ENCODE assay signal across 8 cellular contexts in the genomic region with DNA sequence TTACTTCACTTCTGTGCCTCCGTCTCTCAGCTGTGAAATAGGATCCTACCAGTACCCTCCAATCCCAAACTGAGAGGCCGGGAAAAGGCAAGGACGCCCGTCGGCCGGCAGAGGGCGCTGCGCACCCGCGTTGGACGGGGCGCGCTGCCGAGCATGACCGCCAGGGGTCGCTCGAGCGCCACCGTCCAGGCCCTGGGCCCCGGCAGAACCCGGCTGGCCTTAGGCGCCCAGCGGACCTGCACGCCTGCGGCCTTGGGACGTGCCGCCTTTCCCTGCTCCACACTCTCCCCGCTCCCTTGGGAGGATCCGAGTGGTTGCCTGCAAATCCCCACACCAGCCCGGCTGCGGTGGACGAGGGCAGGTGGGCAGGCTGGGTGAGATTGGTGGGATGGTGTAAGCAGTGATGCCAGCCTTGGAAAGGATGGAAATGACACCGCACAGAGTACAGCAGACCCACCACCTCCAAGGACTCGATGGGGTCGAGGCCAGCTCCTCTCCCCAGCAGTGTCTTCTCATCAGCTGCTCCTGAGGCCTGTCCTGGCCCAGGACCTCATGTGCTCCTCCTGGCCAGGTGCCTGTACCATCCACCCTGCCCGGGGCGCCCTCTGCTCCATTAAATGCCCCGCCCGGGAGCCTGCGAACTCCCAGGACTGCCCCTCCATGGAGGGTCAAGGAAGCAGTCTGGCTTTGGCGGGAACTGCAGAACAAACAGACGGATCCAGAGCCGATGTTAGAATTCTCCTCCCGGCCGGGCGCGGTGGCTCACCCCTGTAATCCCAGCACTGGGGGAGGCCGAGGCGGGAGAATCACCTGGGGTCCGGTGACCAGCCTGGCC. TPM values are rescaled to one million over a fixed set of nuclear protein-coding genes. Genes with fewer than 3 reads are reported as not detected.
A peak's percentile ranks its signal among the peaks of the same experiment; 100 is the strongest.
DNase-seq lines count a peak whose midpoint lies in the region; ATAC-seq, FAIRE-seq and TF ChIP-seq lines count a peak whose summit lies in the region.

No MANE protein-coding gene starts in this region.

- H3K27ac ChIP-seq in colonic mucosa (no peak overlapping the region), HepG2 (ENCODE audit: extremely low read length, insufficient read depth, low read length) (no peak overlapping the region)

- 38% methylated on average over 6 of the region's 50 CpGs for WGBS in HepG2 (ENCODE audit: low lambda C conversion rate)

- no peaks in the 10 kb centered on the region for H3K79me2 ChIP-seq in HepG2 (ENCODE audit: insufficient read depth, low read length)

- peak overlapping the region; percentile 50 for H2AFZ ChIP-seq in HepG2 (ENCODE audit: low read length)

- POLR2A ChIA-PET in HepG2 (lab: Yijun Ruan, JAX): interaction anchor here (0.6 to 1.7 kb wide), 4 partner anchors 297 to 512 kb away, joined by 3 to 5 read pairs (median 4); a partner anchor contains a TSS

- peak; percentile 100 for TF ChIP-seq RAD21 in HepG2 (CRISPR knock-in tag; IDR thresholded peaks at IDR 0.05)

- peak; percentile 39 for FAIRE-seq in HepG2 (lab: Jason Lieb, UNC)

- in situ Hi-C loops in HepG2 (cut with HindIII; ENCODE audit: extremely low pct_ligation_motif_present, low pct_unique_long_range_greater_than_20kb): loop anchor here (5.0 kb wide), 4 partner anchors 297 to 502 kb away; no protein-coding TSS in a partner anchor

- intact Hi-C loops in colonic mucosa (cut with DNase I) (loop anchor here (2.0 to 5.0 kb wide), 3 partner anchors 298 to 502 kb away; no protein-coding TSS in a partner anchor), HepG2 (cut with micrococcal nuclease; ENCODE audit: unreplicated experiment) (loop anchor here (1.0 to 2.0 kb wide), 4 partner anchors 302 to 501 kb away; a partner anchor contains a TSS)

- peak; percentile 68 for ATAC-seq in GM18867 (IDR thresholded peaks at IDR 0.05; ENCODE audit: unreplicated experiment)
- ATAC-seq in HG03066 (IDR thresholded peaks at IDR 0.05; ENCODE audit: low read depth, unreplicated experiment): peak; percentile 50
- peak; percentile 86 for ATAC-seq in HepG2

- H3K27me3 ChIP-seq in colonic mucosa: no peaks in the 10 kb centered on the region
- H3K27me3 ChIP-seq in HepG2 (ENCODE audit: control insufficient read depth in 1 of 2, insufficient read depth in 2 of 2, low read length in 2 of 2): peaks cover 1 to 7% of the 10 kb centered on the region in 2 experiments; a peak in 2 of 5 replicates

- H3K4me3 ChIP-seq in colonic mucosa: no peak overlapping the region
- peak overlapping the region; percentile 36 to 72 (median 48) for H3K4me3 ChIP-seq in HepG2 (replicated peaks in 1 of 3; ENCODE audit: insufficient read depth in 1 of 3, low read depth in 2 of 3, low read length in 3 of 3)

- H3K9me3 ChIP-seq in colonic mucosa: no peaks in the 10 kb centered on the region
- no peaks in the 10 kb centered on the region for H3K9me3 ChIP-seq in HepG2 (ENCODE audit: low read length)

- peak overlapping the region; percentile 30 to 60 for H3K9ac ChIP-seq in colonic mucosa (ENCODE audit: low read depth in 2 of 2, low read length in 2 of 2)
- no peak overlapping the region for H3K9ac ChIP-seq in HepG2 (ENCODE audit: insufficient read depth, low read depth, low read length)

- no peaks in the 10 kb centered on the region for H3K36me3 ChIP-seq in colonic mucosa
- no peaks in the 10 kb centered on the region for H3K36me3 ChIP-seq in HepG2 (replicated peaks in 1 of 2; ENCODE audit: control insufficient read depth in 1 of 2, insufficient read depth in 2 of 2, low read length in 2 of 2)

- CTCF ChIA-PET in HepG2 (lab: Yijun Ruan, JAX; ENCODE audit: low intra/inter-chr PET ratio, low total read pairs): interaction anchor here (0.5 to 3.8 kb wide), 22 partner anchors 10 to 942 kb away, joined by 3 to 65 read pairs (median 4); a partner anchor contains a TSS

- no peaks in the 10 kb centered on the region for H4K20me1 ChIP-seq in HepG2 (ENCODE audit: insufficient read depth, low read length)

- H3K4me1 ChIP-seq in colonic mucosa (no peaks in the 10 kb centered on the region), HepG2 (ENCODE audit: insufficient read depth, low read length) (peaks cover 42% of the 10 kb centered on the region)

- peak overlapping the region; percentile 91 for H3K4me2 ChIP-seq in HepG2 (ENCODE audit: low read depth, low read length)

- BruUV-seq in HepG2 (replicated peaks; lab: Mats Ljungman, UMichigan): no TSS peak

- DNase-seq in AG08395 (ENCODE audit: low spot score) (peak; percentile 83), NCI-H2196 (lab: John Stamatoyannopoulos, UW; ENCODE audit: unreplicated experiment) (peak; percentile 78), colonic mucosa (peak; percentile 58), HepG2 (ENCODE audit: low spot score) (peak; percentile 54)
- DNase-seq in activated CD4-positive, alpha-beta T cell treated with anti-CD3 and anti-CD28 coated beads for 48 hours: peak; percentile 71
- DNase-seq in stimulated activated CD4-positive, alpha-beta T cell treated with anti-CD3 and anti-CD28 coated beads, Interleukin-4, amount 100 ng/mL, for 4 hours: peak; percentile 34 to 69

- TF ChIP-seq EP300 in HepG2 (IDR thresholded peaks at IDR 0.05; ENCODE audit: low read depth in 2 of 2, low read length in 2 of 2) (peak in 1 of 2 experiments; percentile 32; a peak in 1 of 4 replicates), HepG2 (CRISPR knock-in tag; IDR thresholded peaks at IDR 0.05; ENCODE audit: borderline replicate concordance) (no peak)

- TF ChIP-seq POLR2A in HepG2 (IDR thresholded peaks at IDR 0.05; ENCODE audit: insufficient read depth in 1 of 2, low read depth in 2 of 2, low read length in 2 of 2): no peak

- TF ChIP-seq CTCF in colonic mucosa (IDR thresholded peaks at IDR 0.05) (peak; percentile 100), HepG2 (CRISPR knock-in tag; IDR thresholded peaks at IDR 0.05) (peak; percentile 100)

TF ChIP-seq in HepG2, 621 proteins besides CTCF, POLR2A, EP300 and RAD21 (continues in another document):
- peak; percentile 46; the same call in 1 of the 2 replicates for TF ChIP-seq ZNF274 (CRISPR knock-in tag; IDR thresholded peaks at IDR 0.05)
- TF ChIP-seq MTA1 (CRISPR knock-in tag; IDR thresholded peaks at IDR 0.05; ENCODE audit: borderline replicate concordance): peak; percentile 77; the same call in 1 of the 2 replicates
- TF ChIP-seq, protein P1, sequence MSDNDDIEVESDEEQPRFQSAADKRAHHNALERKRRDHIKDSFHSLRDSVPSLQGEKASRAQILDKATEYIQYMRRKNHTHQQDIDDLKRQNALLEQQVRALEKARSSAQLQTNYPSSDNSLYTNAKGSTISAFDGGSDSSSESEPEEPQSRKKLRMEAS (IDR thresholded peaks at IDR 0.05): peak; percentile 69; the same call in 1 of the 2 replicates
- TF ChIP-seq TAF1 (CRISPR knock-in tag; IDR thresholded peaks at IDR 0.05): peak; percentile 25; the same call in 1 of the 2 replicates
- no peak for TF ChIP-seq ZNF670 (CRISPR knock-in tag; IDR thresholded peaks at IDR 0.05; ENCODE audit: borderline replicate concordance)
- no peak for TF ChIP-seq ZNF75D (CRISPR knock-in tag; IDR thresholded peaks at IDR 0.05; ENCODE audit: borderline replicate concordance)
- no peak for TF ChIP-seq ZFP62 (CRISPR knock-in tag; IDR thresholded peaks at IDR 0.05)
- TF ChIP-seq, protein P2, sequence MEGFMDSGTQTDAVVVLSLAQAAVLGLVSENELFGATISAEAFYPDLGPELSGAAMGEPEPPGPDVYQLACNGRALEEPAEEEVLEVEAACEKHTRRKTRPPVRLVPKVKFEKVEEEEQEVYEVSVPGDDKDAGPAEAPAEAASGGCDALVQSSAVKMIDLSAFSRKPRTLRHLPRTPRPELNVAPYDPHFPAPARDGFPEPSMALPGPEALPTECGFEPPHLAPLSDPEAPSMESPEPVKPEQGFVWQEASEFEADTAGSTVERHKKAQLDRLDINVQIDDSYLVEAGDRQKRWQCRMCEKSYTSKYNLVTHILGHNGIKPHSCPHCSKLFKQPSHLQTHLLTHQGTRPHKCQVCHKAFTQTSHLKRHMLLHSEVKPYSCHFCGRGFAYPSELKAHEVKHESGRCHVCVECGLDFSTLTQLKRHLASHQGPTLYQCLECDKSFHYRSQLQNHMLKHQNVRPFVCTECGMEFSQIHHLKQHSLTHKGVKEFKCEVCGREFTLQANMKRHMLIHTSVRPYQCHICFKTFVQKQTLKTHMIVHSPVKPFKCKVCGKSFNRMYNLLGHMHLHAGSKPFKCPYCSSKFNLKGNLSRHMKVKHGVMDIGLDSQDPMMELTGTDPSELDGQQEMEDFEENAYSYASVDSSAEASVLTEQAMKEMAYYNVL (CRISPR knock-in tag; IDR thresholded peaks at IDR 0.05; ENCODE audit: borderline replicate concordance): no peak
- peak; percentile 74; the same call in 1 of the 2 replicates for TF ChIP-seq ZNF331 (CRISPR knock-in tag; IDR thresholded peaks at IDR 0.05)
- TF ChIP-seq ZNF24 (IDR thresholded peaks at IDR 0.05): peak; percentile 68

RNA-seq across cellular contexts. Expression of a gene that starts 47.4 kb away (rescaled TPM):
- total RNA-seq in colonic mucosa (100 to 1,000 TPM; 111 to 147 TPM), HepG2 (2016; rRNA removed; fragmentation: Illumina TruSeq; extraction: Trizol) (64.4 and 76.7 TPM in 2 replicates)
- total RNA-seq in HepG2 (2016; cell fraction: cytosol; rRNA removed; fragmentation: Illumina TruSeq; extraction: Trizol; ENCODE audit: low read depth): 5.8 and 7.2 TPM in 2 replicates
- total RNA-seq in HepG2 (2016; cell fraction: insoluble cytoplasmic fraction; rRNA removed; fragmentation: Illumina TruSeq; extraction: Trizol): 58.0 and 76.5 TPM in 2 replicates
- total RNA-seq in HepG2 (2016; cell fraction: membrane; rRNA removed; fragmentation: Illumina TruSeq; extraction: Trizol): 18.3 and 23.6 TPM in 2 replicates
- total RNA-seq in HepG2 (2016; cell fraction: nucleus; rRNA removed; fragmentation: Illumina TruSeq; extraction: Trizol): 103 and 116 TPM in 2 replicates
- polyA plus RNA-seq in HepG2 (2011; rRNA removed): 38.2 and 38.9 TPM in 2 replicates
- polyA plus RNA-seq in HepG2 (2011; cell fraction: cytosol; rRNA removed): 25.2 and 34.9 TPM in 2 replicates
- 20.9 and 21.1 TPM in 2 replicates for polyA plus RNA-seq in HepG2 (2011; cell fraction: nucleus; rRNA removed)
- 42.0 and 46.8 TPM in 2 replicates for polyA plus RNA-seq in HepG2 (2012)
- polyA plus RNA-seq in HepG2 (2016; cell fraction: cytosol; fragmentation: Illumina TruSeq; extraction: Trizol; ENCODE audit: low read depth): 3.8 and 4.4 TPM in 2 replicates
- 58.6 and 66.3 TPM in 2 replicates for polyA plus RNA-seq in HepG2 (2016; cell fraction: insoluble cytoplasmic fraction; fragmentation: Illumina TruSeq; extraction: Trizol; ENCODE audit: low read depth)
- polyA plus RNA-seq in HepG2 (2016; cell fraction: membrane; fragmentation: Illumina TruSeq; extraction: Trizol; ENCODE audit: low read depth): 12.1 and 13.5 TPM in 2 replicates
- polyA plus RNA-seq in HepG2 (2016; cell fraction: nucleus; fragmentation: Illumina TruSeq; extraction: Trizol; ENCODE audit: insufficient read depth, low read depth): 109 and 114 TPM in 2 replicates
- polyA minus RNA-seq in HepG2 (2011; rRNA and poly(A)+ RNA removed; ENCODE audit: low replicate concordance): 59.8 and 110 TPM in 2 replicates
- polyA minus RNA-seq in HepG2 (2011; cell fraction: cytosol; rRNA and poly(A)+ RNA removed): 35.1 and 35.9 TPM in 2 replicates
- polyA minus RNA-seq in HepG2 (2011; cell fraction: nucleus; rRNA and poly(A)+ RNA removed): 43.9 and 51.8 TPM in 2 replicates
